ENCODE assay signal across 1 cellular context in genomic region chr11:21839870-21840269, GRCh38.
TF ChIP-seq lines count a peak whose summit lies in the region.

No MANE protein-coding gene starts in this region.

TF ChIP-seq in GM12878, 131 proteins besides CTCF, POLR2A, EP300 and RAD21 (continued from another document):
- TF ChIP-seq CEBPZ (IDR thresholded peaks at IDR 0.05; ENCODE audit: low read depth, low read length) (no peak), NFIC (IDR thresholded peaks at IDR 0.05; ENCODE audit: low read depth, low read length) (no peak), ZBED1 (IDR thresholded peaks at IDR 0.05; ENCODE audit: borderline replicate concordance) (no peak), ZNF592 (IDR thresholded peaks at IDR 0.05) (no peak), SMC3 (IDR thresholded peaks at IDR 0.05; ENCODE audit: borderline replicate concordance, low read length) (no peak), STAT1 (conservative IDR thresholded peaks at IDR 0.05) (no peak), ZNF217 (IDR thresholded peaks at IDR 0.05) (no peak), ZNF24 (IDR thresholded peaks at IDR 0.05) (no peak), SREBF2 (IDR thresholded peaks at IDR 0.05; ENCODE audit: low read length) (no peak), FOS (IDR thresholded peaks at IDR 0.05; ENCODE audit: borderline replicate concordance, extremely low read depth, insufficient read length) (no peak), HDAC2 (IDR thresholded peaks at IDR 0.05) (no peak), ZBTB40 (IDR thresholded peaks at IDR 0.05; ENCODE audit: borderline replicate concordance) (no peak), PRDM15 (CRISPR knock-in tag; IDR thresholded peaks at IDR 0.05) (no peak), USF2 (IDR thresholded peaks at IDR 0.05; ENCODE audit: borderline replicate concordance, low read depth, low read length) (no peak), EED (IDR thresholded peaks at IDR 0.05; ENCODE audit: low read depth) (no peak), ATF7 (IDR thresholded peaks at IDR 0.05; ENCODE audit: low read depth) (no peak)
